Comparison of ENCODE assay signal across 17 cellular contexts in genomic region chr20:4569092-4569491, GRCh38.
DNase-seq lines count a peak whose midpoint lies in the region; ATAC-seq and TF ChIP-seq lines count a peak whose summit lies in the region.
"Had no signal": no experiment of that assay in that cellular context is flagged by ENCODE, and none has a peak within 500 bp of the region (broad histone marks: within the 10 kb centered on the region; RNA-seq: fewer than 3 reads in every experiment).

No MANE protein-coding gene starts in this region.

- H3K27ac Mint-ChIP-seq in T-helper 17 cell: no peak overlapping the region
- H3K27ac Mint-ChIP-seq: activated T-cell treated with anti-CD3 and anti-CD28 coated beads, Interleukin-2, amount 50 U/mL, for 72 hours had no signal

- 0 out of 2 replicates have a peak, but pooled peaks cover 9% of the 10 kb centered on the region for H3F3A ChIP-seq in PC-9 (ENCODE audit: insufficient read depth, low read depth)

- CTCF ChIA-PET in PC-9 (lab: Charles Lee): no interaction called here

- POLR2A ChIA-PET in PC-9 (lab: Charles Lee; ENCODE audit: unreplicated experiment): no interaction called here

- no peaks in the 10 kb centered on the region for H3K79me2 ChIP-seq in PC-9 (ENCODE audit: low read depth)

- peaks cover 5% of the 10 kb centered on the region for H3K36me3 Mint-ChIP-seq in T-helper 17 cell (ENCODE audit: low read depth)

- H3K27me3 ChIP-seq in PC-9 (ENCODE audit: insufficient read depth, low read depth): 0 out of 2 replicates have a peak, but pooled peaks cover 6% of the 10 kb centered on the region

- H3K9me2 ChIP-seq in PC-9 (ENCODE audit: insufficient read depth): no peaks in the 10 kb centered on the region

- H3K9me3 ChIP-seq in PC-9 (ENCODE audit: insufficient read depth, low read depth): no peaks in the 10 kb centered on the region
- no peaks in the 10 kb centered on the region for H3K9me3 ChIP-seq in T-helper 17 cell (ENCODE audit: control insufficient read depth, low read length, poor library complexity, severe bottlenecking)
- H3K9me3 ChIP-seq: mucosa of descending colon, prostate gland had no signal

- peaks cover 3% of the 10 kb centered on the region for H3K4me1 Mint-ChIP-seq in T-helper 17 cell
- H3K4me1 Mint-ChIP-seq: IgD-negative memory B cell had no signal

- H3K27me3 Mint-ChIP-seq in T-helper 17 cell: peaks cover 53% of the 10 kb centered on the region

- H3K4me3 Mint-ChIP-seq in T-helper 17 cell: no peak overlapping the region
- H3K4me3 Mint-ChIP-seq: activated T-cell treated with anti-CD3 and anti-CD28 coated beads, Interleukin-2, amount 50 U/mL, for 72 hours; IgD-negative memory B cell had no signal

- intact Hi-C loops in PC-9 (cut with micrococcal nuclease; ENCODE audit: unreplicated experiment): no loop called here

- no peaks in the 10 kb centered on the region for H4K20me1 ChIP-seq in PC-9 (ENCODE audit: insufficient read depth)

- no peaks in the 10 kb centered on the region for H3K36me3 ChIP-seq in PC-9 (ENCODE audit: low read depth)
- H3K36me3 ChIP-seq: prostate gland had no signal

- H2AFZ ChIP-seq in PC-9: no peak overlapping the region

- ATAC-seq in T-helper 17 cell (no peak), GM21825 (IDR thresholded peaks at IDR 0.05; ENCODE audit: unreplicated experiment) (no peak)
- ATAC-seq: mucosa of descending colon had no signal

- H3K4me3 ChIP-seq in PC-9 (no peak overlapping the region), fibroblast of mammary gland (ENCODE audit: control insufficient read depth, low read depth, low read length) (no peak overlapping the region)
- H3K4me3 ChIP-seq: mucosa of descending colon, prostate gland had no signal

- DNase-seq in DMS 273 (lab: John Stamatoyannopoulos, UW; ENCODE audit: unreplicated experiment): peak; percentile 24
- no peak for DNase-seq in DMS 273 treated with DMSO at 0.1 percent for 48 hours (lab: John Stamatoyannopoulos, UW)
- no peak for DNase-seq in PC-9
- DNase-seq in fibroblast of mammary gland (ENCODE audit: low read depth): no peak
- DNase-seq in T-helper 17 cell: no peak
- no peak for DNase-seq in NCI-H187 treated with DMSO at 0.1 percent for 48 hours (lab: John Stamatoyannopoulos, UW)
- DNase-seq: 8988T; activated CD4-positive, CD25-positive, alpha-beta regulatory T cell treated with anti-CD3 and anti-CD28 coated beads, Interleukin-2, amount 50 U/mL, for 72 hours; COR-L47; effector CD4-positive, alpha-beta T cell; mucosa of descending colon; NCI-H1694 treated with DMSO at 0.1 percent for 48 hours had no signal

- H3K4me1 ChIP-seq in PC-9 (replicated peaks; ENCODE audit: insufficient read depth): no peaks in the 10 kb centered on the region
- H3K4me1 ChIP-seq: prostate gland had no signal

- BruUV-seq in PC-9 (replicated peaks; lab: Mats Ljungman, UMichigan): no TSS peak

- H3K27ac ChIP-seq in PC-9: no peak overlapping the region
- H3K27ac ChIP-seq: prostate gland had no signal

- no peak overlapping the region for H3K4me2 ChIP-seq in PC-9

- TF ChIP-seq CTCF in GM12873 (IDR thresholded peaks at IDR 0.05; ENCODE audit: insufficient read depth, low read depth, low read length, missing control alignments): peak; percentile 47
- peak; percentile 51 for TF ChIP-seq CTCF in PC-9 (conservative IDR thresholded peaks at IDR 0.05)
- TF ChIP-seq CTCF in fibroblast of mammary gland (conservative IDR thresholded peaks at IDR 0.05; ENCODE audit: control insufficient read depth, insufficient read depth, low read depth, low read length): peak; percentile 22
